ENCODE assay signal across 27 cellular contexts in genomic region chr12:85489194-85489593, GRCh38.
DNase-seq lines count a peak whose midpoint lies in the region; ATAC-seq lines count a peak whose summit lies in the region.
"Had no signal": no experiment of that assay in that cellular context is flagged by ENCODE, and none has a peak within 500 bp of the region (broad histone marks: within the 10 kb centered on the region; RNA-seq: fewer than 3 reads in every experiment).

No MANE protein-coding gene starts in this region.

- DNase-seq in NCI-H187 treated with DMSO at 0.1 percent for 48 hours (lab: John Stamatoyannopoulos, UW) (peak; percentile 3), NCI-H187 (lab: John Stamatoyannopoulos, UW) (no peak), NCI-H146 treated with DMSO at 0.1 percent for 48 hours (lab: John Stamatoyannopoulos, UW; ENCODE audit: unreplicated experiment) (peak; percentile 99), NCI-H69 (lab: John Stamatoyannopoulos, UW) (peak; percentile 98), left colon (no peak), CD1c-positive myeloid dendritic cell (ENCODE audit: extremely low spot score) (no peak), NCI-H1436 treated with DMSO at 0.1 percent for 48 hours (lab: John Stamatoyannopoulos, UW) (no peak), KBM-7 (no peak)
- DNase-seq: 8988T; activated CD4-positive, alpha-beta memory T cell treated with anti-CD3 and anti-CD28 coated beads, Interleukin-2, amount 10 ng/mL, durations not matched to agents 7 days and 5 days; activated CD4-positive, alpha-beta T cell treated with anti-CD3 and anti-CD28 coated beads for 1 hour; activated naive CD4-positive, alpha-beta T cell treated with anti-CD3 and anti-CD28 coated beads, Interleukin-2, amount 10 ng/mL, durations not matched to agents 7 days and 5 days; adrenal gland; cerebellar nuclear complex; dermis blood vessel endothelial cell; EL; endodermal cell; glutamatergic neuron; HCEC 1CT; IMR-90; NK-92 treated with Interleukin-12 subunit alpha and Interleukin-12 subunit beta, amount 100 ng/mL, for 24 hours; PC-9; stimulated activated CD4-positive, alpha-beta T cell treated with anti-CD3 and anti-CD28 coated beads, Interleukin-1b, Interleukin-23, amount 100 ng/mL, for 48 hours; stimulated activated naive CD8-positive, alpha-beta T cell treated with anti-CD3 and anti-CD28 coated beads, Interleukin-15, amount 100 ng/mL, for 72 hours; uterus had no signal

- intact Hi-C loops in left colon (cut with DNase I, micrococcal nuclease) = no loop called here

- in situ Hi-C loops in KBM-7 (cut with MboI; ENCODE audit: low pct_unique_long_range_greater_than_20kb, low sequenced_read_pairs) = no loop called here

- peak; percentile 79 for ATAC-seq in left colon
- ATAC-seq: esophagus mucosa; left lobe of liver; stimulated activated naive CD8-positive, alpha-beta T cell treated with anti-CD3 and anti-CD28 coated beads, Interleukin-15, amount 100 ng/mL, for 72 hours had no signal

Comparison
In these comparisons a context has a peak if more than half of its experiments do, and no peak if none do; other contexts are left out.
1. DNase-seq: peak in NCI-H187 treated with DMSO at 0.1 percent for 48 hours (single experiment), NCI-H146 treated with DMSO at 0.1 percent for 48 hours (single experiment) and NCI-H69 (single experiment); none in NCI-H187 (0 of 2), left colon (0 of 2), CD1c-positive myeloid dendritic cell (single experiment), NCI-H1436 treated with DMSO at 0.1 percent for 48 hours (single experiment) and KBM-7 (single experiment).